12 cellular contexts compared by ENCODE assay signal in the genomic region with DNA sequence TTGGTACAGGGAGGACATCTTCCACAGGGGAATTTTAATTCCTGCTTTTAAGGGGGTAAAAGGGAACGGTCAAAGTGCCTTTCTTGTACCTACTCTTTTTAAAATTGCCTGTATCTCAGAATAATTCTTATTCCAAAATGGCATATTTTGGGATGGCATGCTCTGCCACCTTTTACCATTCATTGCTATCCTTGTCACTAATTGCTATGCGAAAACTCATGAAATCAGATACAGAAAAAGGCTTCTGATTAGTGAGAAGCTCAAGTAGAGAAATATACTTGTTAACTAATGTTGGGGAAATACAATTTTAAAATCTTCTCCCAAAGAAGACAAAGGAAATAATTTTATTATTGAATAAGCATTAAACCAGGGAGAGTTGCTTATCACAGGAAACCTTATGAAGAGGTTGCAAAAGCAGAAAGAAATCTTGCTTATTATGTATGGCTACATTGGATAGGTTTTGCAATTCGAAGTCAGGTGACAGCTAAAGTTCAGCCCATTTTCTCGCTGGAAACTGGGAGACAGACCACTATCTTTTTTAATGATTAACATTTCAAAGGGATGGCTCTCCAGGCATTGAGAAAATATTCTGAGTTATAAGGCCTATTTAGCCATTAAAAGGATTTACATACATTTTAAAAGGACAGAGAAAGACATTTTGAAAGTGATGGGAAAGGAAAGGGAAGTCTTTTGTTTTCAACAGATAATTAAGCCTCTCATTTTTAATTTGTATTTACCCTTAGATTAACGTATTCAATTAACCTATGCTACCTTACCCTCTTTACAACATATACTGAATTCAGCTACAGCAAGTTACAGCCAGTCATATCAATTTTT.
DNase-seq lines count a peak whose midpoint lies in the region; ATAC-seq and TF ChIP-seq lines count a peak whose summit lies in the region.
"Had no signal": no experiment of that assay in that cellular context is flagged by ENCODE, and none has a peak within 500 bp of the region (broad histone marks: within the 10 kb centered on the region; RNA-seq: fewer than 3 reads in every experiment).

No MANE protein-coding gene starts in this region.

- no peaks in the 10 kb centered on the region for H3K27me3 Mint-ChIP-seq in activated naive CD4-positive, alpha-beta T cell treated with anti-CD3 and anti-CD28 coated beads for 36 hours (ENCODE audit: low read depth)
- no peaks in the 10 kb centered on the region for H3K27me3 Mint-ChIP-seq in activated CD8-positive, alpha-beta T cell treated with anti-CD3 and anti-CD28 coated beads for 36 hours

- H3K36me3 Mint-ChIP-seq in activated naive CD4-positive, alpha-beta T cell treated with anti-CD3 and anti-CD28 coated beads for 36 hours (ENCODE audit: low read depth), result peaks cover 9% of the 10 kb centered on the region
- H3K36me3 Mint-ChIP-seq in activated CD8-positive, alpha-beta T cell treated with anti-CD3 and anti-CD28 coated beads for 36 hours (ENCODE audit: low read depth), result peaks cover 12% of the 10 kb centered on the region

- H3K4me1 Mint-ChIP-seq in activated naive CD4-positive, alpha-beta T cell treated with anti-CD3 and anti-CD28 coated beads for 36 hours (ENCODE audit: low read depth), result peaks cover 41% of the 10 kb centered on the region
- peaks cover 31% of the 10 kb centered on the region for H3K4me1 Mint-ChIP-seq in activated CD8-positive, alpha-beta T cell treated with anti-CD3 and anti-CD28 coated beads for 36 hours (ENCODE audit: low read depth)

- CTCF ChIA-PET in activated naive CD4-positive, alpha-beta T cell treated with anti-CD3 and anti-CD28 coated beads for 36 hours (lab: Charles Lee), result no interaction called here
- CTCF ChIA-PET in activated CD8-positive, alpha-beta T cell treated with anti-CD3 and anti-CD28 coated beads for 36 hours (lab: Charles Lee), result no interaction called here

- TF ChIP-seq CTCF in activated CD8-positive, alpha-beta T cell treated with anti-CD3 and anti-CD28 coated beads for 36 hours (IDR thresholded peaks at IDR 0.05), result no peak
- no peak for TF ChIP-seq CTCF in upper lobe of left lung (IDR thresholded peaks at IDR 0.05)

- H3K9me3 Mint-ChIP-seq in activated naive CD4-positive, alpha-beta T cell treated with anti-CD3 and anti-CD28 coated beads for 36 hours, result no peaks in the 10 kb centered on the region
- H3K9me3 Mint-ChIP-seq in activated CD8-positive, alpha-beta T cell treated with anti-CD3 and anti-CD28 coated beads for 36 hours, result no peaks in the 10 kb centered on the region

- H3K36me3 ChIP-seq in upper lobe of left lung, result no peaks in the 10 kb centered on the region

- peak overlapping the region; percentile 63 for H3K27ac Mint-ChIP-seq in activated naive CD4-positive, alpha-beta T cell treated with anti-CD3 and anti-CD28 coated beads for 36 hours
- H3K27ac Mint-ChIP-seq in activated CD8-positive, alpha-beta T cell treated with anti-CD3 and anti-CD28 coated beads for 36 hours, result peak overlapping the region; percentile 69

- no peak overlapping the region for H3K27ac ChIP-seq in upper lobe of left lung
- H3K27ac ChIP-seq: parathyroid adenoma had no signal

- POLR2A ChIA-PET in activated CD8-positive, alpha-beta T cell treated with anti-CD3 and anti-CD28 coated beads for 36 hours (lab: Charles Lee), result interaction anchor here (2.2 to 4.4 kb wide), 5 partner anchors 10 to 903 kb away, joined by 9 to 101 read pairs (median 17); a partner anchor contains a TSS

- no peaks in the 10 kb centered on the region for H3K27me3 ChIP-seq in upper lobe of left lung

- no peak overlapping the region for H3K4me3 Mint-ChIP-seq in activated naive CD4-positive, alpha-beta T cell treated with anti-CD3 and anti-CD28 coated beads for 36 hours
- H3K4me3 Mint-ChIP-seq in activated CD8-positive, alpha-beta T cell treated with anti-CD3 and anti-CD28 coated beads for 36 hours, result no peak overlapping the region

- intact Hi-C loops in activated naive CD4-positive, alpha-beta T cell treated with anti-CD3 and anti-CD28 coated beads for 36 hours (cut with micrococcal nuclease), result no loop called here
- intact Hi-C loops in activated CD8-positive, alpha-beta T cell treated with anti-CD3 and anti-CD28 coated beads for 36 hours (cut with micrococcal nuclease), result loop anchor here (10.0 kb wide), 1 partner anchor 1102 kb away; a partner anchor contains a TSS

- no peak overlapping the region for H3K4me3 ChIP-seq in upper lobe of left lung

- ATAC-seq in activated CD8-positive, alpha-beta T cell treated with anti-CD3 and anti-CD28 coated beads for 36 hours, result no peak
- no peak for ATAC-seq in upper lobe of left lung (ENCODE audit: low FRiP score in 2 of 2)
- no peak for ATAC-seq in HG02970 (IDR thresholded peaks at IDR 0.05; ENCODE audit: low FRiP score, unreplicated experiment)

- DNase-seq in activated naive CD4-positive, alpha-beta T cell treated with anti-CD3 and anti-CD28 coated beads for 36 hours, result no peak
- DNase-seq in activated naive CD4-positive, alpha-beta T cell treated with anti-CD3 and anti-CD28 coated beads, Interleukin-2, amount 50 U/mL, for 16 hours, result no peak
- peak; percentile 49 for DNase-seq in MV-4-11 (lab: John Stamatoyannopoulos, UW)
- DNase-seq in activated CD8-positive, alpha-beta T cell treated with anti-CD3 and anti-CD28 coated beads for 36 hours, result no peak
- peak; percentile 18 for DNase-seq in renal cortical epithelial cell (ENCODE audit: low read depth)
- no peak for DNase-seq in ACHN
- no peak for DNase-seq in upper lobe of left lung
- DNase-seq: activated CD8-positive, alpha-beta memory T cell treated with anti-CD3 and anti-CD28 coated beads for 24 hours; NCI-H1092; NCI-H2227 treated with DMSO at 0.1 percent for 48 hours had no signal

- no peak for TF ChIP-seq POLR2A in upper lobe of left lung (IDR thresholded peaks at IDR 0.05)

- H3K9me3 ChIP-seq in upper lobe of left lung, result no peaks in the 10 kb centered on the region

- peaks cover 9 to 22% (median 12%) of the 10 kb centered on the region in 4 donors for H3K4me1 ChIP-seq in upper lobe of left lung
- H3K4me1 ChIP-seq: parathyroid adenoma had no signal

- TF ChIP-seq EP300 in upper lobe of left lung (IDR thresholded peaks at IDR 0.05), result no peak

- in situ Hi-C loops in ACHN (cut with HindIII; ENCODE audit: low pct_ligation_motif_present, low pct_unique_long_range_greater_than_20kb, low sequenced_read_pairs), result no loop called here

- 85 to 90% methylated on average over 5 of the region's 5 CpGs for WGBS in upper lobe of left lung, 2 donors

Comparison
In these comparisons a context has a peak if more than half of its experiments do, and no peak if none do; other contexts are left out.
1. DNase-seq: peak in MV-4-11 (single experiment) and renal cortical epithelial cell (single experiment); none in activated naive CD4-positive, alpha-beta T cell treated with anti-CD3 and anti-CD28 coated beads for 36 hours (single experiment), activated naive CD4-positive, alpha-beta T cell treated with anti-CD3 and anti-CD28 coated beads, Interleukin-2, amount 50 U/mL, for 16 hours (single experiment), activated CD8-positive, alpha-beta T cell treated with anti-CD3 and anti-CD28 coated beads for 36 hours (single experiment), ACHN (single experiment) and upper lobe of left lung (0 of 2).